Comparison of ENCODE assay signal across 15 cellular contexts in genomic region chr15:74395319-74396145, GRCh38. TPM values are rescaled to one million over a fixed set of nuclear protein-coding genes. Genes with fewer than 3 reads are reported as not detected.
DNase-seq lines count a peak whose midpoint lies in the region; ATAC-seq and TF ChIP-seq lines count a peak whose summit lies in the region.
"Had no signal": no experiment of that assay in that cellular context is flagged by ENCODE, and none has a peak within 500 bp of the region (broad histone marks: within the 10 kb centered on the region; RNA-seq: fewer than 3 reads in every experiment).

No MANE protein-coding gene starts in this region.

- intact Hi-C loops in natural killer cell (cut with micrococcal nuclease), result no loop called here

- 91% methylated on average over 17 of the region's 17 CpGs for WGBS in hepatocyte (ENCODE audit: low lambda C conversion rate, missing lambda C conversion rate)

- no peaks in the 10 kb centered on the region for H3K9me3 Mint-ChIP-seq in natural killer cell treated with Interleukin-12 subunit alpha and Interleukin-12 subunit beta and Interleukin-15 and Interleukin-18, amount 100 ng/mL, for 72 hours
- no peaks in the 10 kb centered on the region for H3K9me3 Mint-ChIP-seq in natural killer cell

- no peaks in the 10 kb centered on the region for H3K9me2 ChIP-seq in hepatocyte (replicated peaks; ENCODE audit: insufficient read depth)

- TF ChIP-seq CTCF in natural killer cell (IDR thresholded peaks at IDR 0.05) (no peak), RWPE2 (IDR thresholded peaks at IDR 0.05; ENCODE audit: poor library complexity, severe bottlenecking) (no peak), hepatocyte (IDR thresholded peaks at IDR 0.05; ENCODE audit: poor library complexity) (no peak)

- H3K9me3 ChIP-seq in RWPE2 (ENCODE audit: severe bottlenecking), result no peaks in the 10 kb centered on the region
- no peaks in the 10 kb centered on the region for H3K9me3 ChIP-seq in hepatocyte (ENCODE audit: low read depth)
- H3K9me3 ChIP-seq in SJCRH30 (replicated peaks), result no peaks in the 10 kb centered on the region
- H3K9me3 ChIP-seq: BE2C, body of pancreas, vagina had no signal

- H3K4me3 ChIP-seq in RWPE2 (ENCODE audit: severe bottlenecking), result no peak overlapping the region
- H3K4me3 ChIP-seq in hepatocyte, result no peak overlapping the region
- no peak overlapping the region for H3K4me3 ChIP-seq in SJCRH30
- H3K4me3 ChIP-seq: body of pancreas, vagina had no signal

- no peak for DNase-seq in natural killer cell treated with Interleukin-12 subunit alpha and Interleukin-12 subunit beta and Interleukin-15 and Interleukin-18, amount 100 ng/mL, for 72 hours (ENCODE audit: low spot score)
- no peak for DNase-seq in natural killer cell
- no peak for DNase-seq in RWPE2 (ENCODE audit: low spot score)
- DNase-seq in hepatocyte (ENCODE audit: low spot score), result no peak
- DNase-seq in NCI-H1930 (lab: John Stamatoyannopoulos, UW), result no peak
- DNase-seq in iPS-NIHi11 (ENCODE audit: low spot score), result no peak
- DNase-seq in SJCRH30, result no peak
- DNase-seq: BE2C, body of pancreas, foreskin melanocyte had no signal

- H4K20me1 ChIP-seq in hepatocyte (ENCODE audit: insufficient read depth, poor library complexity, severe bottlenecking), result no peaks in the 10 kb centered on the region

- no peak for ATAC-seq in natural killer cell treated with Interleukin-12 subunit alpha and Interleukin-12 subunit beta and Interleukin-15 and Interleukin-18, amount 100 ng/mL, for 72 hours
- ATAC-seq in natural killer cell (no peak), RWPE2 (ENCODE audit: low read depth) (no peak), HG03442 (IDR thresholded peaks at IDR 0.05; ENCODE audit: unreplicated experiment) (no peak)
- ATAC-seq: body of pancreas had no signal

- peaks cover 59 to 76% of the 10 kb centered on the region in 2 donors for H3K4me1 Mint-ChIP-seq in natural killer cell treated with Interleukin-12 subunit alpha and Interleukin-12 subunit beta and Interleukin-15 and Interleukin-18, amount 100 ng/mL, for 72 hours (ENCODE audit: low read depth in 2 of 2)
- peaks cover 13 to 48% of the 10 kb centered on the region in 2 donors for H3K4me1 Mint-ChIP-seq in natural killer cell

- peaks cover 47% of the 10 kb centered on the region for H3K4me1 ChIP-seq in RWPE2 (ENCODE audit: insufficient read depth, poor library complexity, severe bottlenecking)
- H3K4me1 ChIP-seq in hepatocyte (ENCODE audit: insufficient read depth), result peaks cover 28% of the 10 kb centered on the region
- H3K4me1 ChIP-seq in SJCRH30, result peaks cover 39% of the 10 kb centered on the region
- H3K4me1 ChIP-seq: BE2C, body of pancreas, vagina had no signal

- no peak overlapping the region for H3K4me2 ChIP-seq in hepatocyte

- H3K27ac Mint-ChIP-seq in natural killer cell treated with Interleukin-12 subunit alpha and Interleukin-12 subunit beta and Interleukin-15 and Interleukin-18, amount 100 ng/mL, for 72 hours, result peak overlapping the region; percentile 81 to 89
- H3K27ac Mint-ChIP-seq in natural killer cell, result no peak overlapping the region

- no peaks in the 10 kb centered on the region for H3K79me2 ChIP-seq in hepatocyte

- no peak overlapping the region for H2AFZ ChIP-seq in hepatocyte

- no peaks in the 10 kb centered on the region for H3K36me3 Mint-ChIP-seq in natural killer cell treated with Interleukin-12 subunit alpha and Interleukin-12 subunit beta and Interleukin-15 and Interleukin-18, amount 100 ng/mL, for 72 hours
- H3K36me3 Mint-ChIP-seq in natural killer cell, result no peaks in the 10 kb centered on the region

- H3K36me3 ChIP-seq in RWPE2 (ENCODE audit: low read depth), result no peaks in the 10 kb centered on the region
- H3K36me3 ChIP-seq in hepatocyte (replicated peaks; ENCODE audit: insufficient read depth, low read depth), result no peaks in the 10 kb centered on the region
- H3K36me3 ChIP-seq in SJCRH30, result no peaks in the 10 kb centered on the region
- H3K36me3 ChIP-seq: BE2C, vagina had no signal

- H3K27me3 Mint-ChIP-seq in natural killer cell treated with Interleukin-12 subunit alpha and Interleukin-12 subunit beta and Interleukin-15 and Interleukin-18, amount 100 ng/mL, for 72 hours, result no peaks in the 10 kb centered on the region
- H3K27me3 Mint-ChIP-seq in natural killer cell (ENCODE audit: low read depth in 2 of 2), result no peaks in the 10 kb centered on the region

- H3K27me3 ChIP-seq in RWPE2 (ENCODE audit: insufficient read depth, poor library complexity, severe bottlenecking) (no peaks in the 10 kb centered on the region), hepatocyte (no peaks in the 10 kb centered on the region), SJCRH30 (no peaks in the 10 kb centered on the region)
- H3K27me3 ChIP-seq: BE2C, body of pancreas, vagina had no signal

- H3K27ac ChIP-seq in RWPE2 (ENCODE audit: poor library complexity, severe bottlenecking) (peak overlapping the region; percentile 95), hepatocyte (peak overlapping the region; percentile 88), SJCRH30 (no peak overlapping the region)
- H3K27ac ChIP-seq: body of pancreas, vagina had no signal

- H3K4me3 Mint-ChIP-seq in natural killer cell treated with Interleukin-12 subunit alpha and Interleukin-12 subunit beta and Interleukin-15 and Interleukin-18, amount 100 ng/mL, for 72 hours, result no peak overlapping the region
- H3K4me3 Mint-ChIP-seq in natural killer cell, result no peak overlapping the region

RNA-seq across cellular contexts. Expression of gene CYP11A1, which starts 28.1 kb away (rescaled TPM):
- total RNA-seq in natural killer cell treated with Interleukin-12 subunit alpha and Interleukin-12 subunit beta and Interleukin-15 and Interleukin-18, amount 100 ng/mL, for 72 hours, result 1 to 10 TPM in 1 of 2 donors, not detected in 1; 1.0 TPM
- total RNA-seq in natural killer cell (1 to 10 TPM in 1 of 3 donors, not detected in 2; 5.1 TPM), hepatocyte (0.80 and 2.4 TPM in 2 replicates)
- 1.5 and 2.6 TPM in 2 replicates for polyA plus RNA-seq in hepatocyte
- total RNA-seq in SJCRH30 (2014; rRNA removed; shearing (Covaris generic)), result not detected in 2 replicates
- total RNA-seq: H4, pulmonary artery endothelial cell, SK-MEL-5 had no signal

RNA-seq across cellular contexts. Expression of gene SEMA7A, which starts 38.2 kb away (rescaled TPM):
- 10 to 100 TPM; 32.1 to 40.8 TPM for total RNA-seq in natural killer cell treated with Interleukin-12 subunit alpha and Interleukin-12 subunit beta and Interleukin-15 and Interleukin-18, amount 100 ng/mL, for 72 hours
- total RNA-seq in natural killer cell (10 to 100 TPM in 1 of 3 donors, 1 to 10 TPM in 2; 4.7 to 46.2 (median 9.0) TPM), hepatocyte (9.5 and 12.0 TPM in 2 replicates)
- 2.4 and 4.6 TPM in 2 replicates for polyA plus RNA-seq in hepatocyte
- 2.6 and 2.8 TPM in 2 replicates for total RNA-seq in SJCRH30 (2014; rRNA removed; shearing (Covaris generic))

Comparison
In these comparisons a context has a peak if more than half of its experiments do, and no peak if none do; other contexts are left out.
1. H3K27ac Mint-ChIP-seq: peak in natural killer cell treated with Interleukin-12 subunit alpha and Interleukin-12 subunit beta and Interleukin-15 and Interleukin-18, amount 100 ng/mL, for 72 hours (2 of 2); none in natural killer cell (0 of 2).